In genomic region chr13:50079278-50080157, GRCh38 we compare ENCODE assay signal across 8 cellular contexts.
A peak's percentile ranks its signal among the peaks of the same experiment; 100 is the strongest.
DNase-seq lines count a peak whose midpoint lies in the region; TF ChIP-seq lines count a peak whose summit lies in the region.

No MANE protein-coding gene starts in this region.

- peaks cover 9% of the 10 kb centered on the region for H3K36me3 ChIP-seq in WERI-Rb-1

- H3K9me3 ChIP-seq in WERI-Rb-1 (ENCODE audit: severe bottlenecking) = no peaks in the 10 kb centered on the region

- no peak for TF ChIP-seq CTCF in WERI-Rb-1 (IDR thresholded peaks at IDR 0.05; ENCODE audit: low read depth, low read length)

- DNase-seq in NCI-H82 (lab: John Stamatoyannopoulos, UW) (peak; percentile 31), NCI-H82 treated with DMSO at 0.1 percent for 48 hours (lab: John Stamatoyannopoulos, UW; ENCODE audit: unreplicated experiment) (no peak), WERI-Rb-1 (no peak), substantia nigra (lab: John Stamatoyannopoulos, UW) (no peak), SHP77 (lab: John Stamatoyannopoulos, UW) (no peak), occipital lobe (lab: John Stamatoyannopoulos, UW) (no peak)
- DNase-seq in activated CD4-positive, alpha-beta T cell treated with anti-CD3 and anti-CD28 coated beads for 4 hours = no peak

- H3K27ac ChIP-seq in WERI-Rb-1 (peak overlapping the region; percentile 100), substantia nigra (ENCODE audit: low read depth, low read length, poor library complexity, severe bottlenecking) (peak overlapping the region; percentile 44)

- H3K27me3 ChIP-seq in WERI-Rb-1 (ENCODE audit: insufficient read depth, low read depth, severe bottlenecking) = no peaks in the 10 kb centered on the region

- H3K4me3 ChIP-seq in WERI-Rb-1 (ENCODE audit: low read depth, low read length) (peak overlapping the region; percentile 78), iPS-11a (ENCODE audit: low read depth, low read length) (peak overlapping the region; percentile 87)
